Comparison of ENCODE assay signal across 13 cellular contexts in genomic region chr11:45082744-45083543, GRCh38.
DNase-seq lines count a peak whose midpoint lies in the region; ATAC-seq and TF ChIP-seq lines count a peak whose summit lies in the region.
"Had no signal": no experiment of that assay in that cellular context is flagged by ENCODE, and none has a peak within 500 bp of the region (broad histone marks: within the 10 kb centered on the region; RNA-seq: fewer than 3 reads in every experiment).

No MANE protein-coding gene starts in this region.

- H3K4me1 ChIP-seq in GM23338 (ENCODE audit: insufficient read depth): peaks cover 52% of the 10 kb centered on the region
- H3K4me1 ChIP-seq in Peyer's patch: peaks cover 0 to 33% (median 13%) of the 10 kb centered on the region in 4 donors

- H3K9me3 ChIP-seq in Peyer's patch: no peaks in the 10 kb centered on the region
- H3K9me3 ChIP-seq: thyroid gland had no signal

- H3K4me1 Mint-ChIP-seq in GM23338: peaks cover 69% of the 10 kb centered on the region

- TF ChIP-seq CTCF in GM23338 (conservative IDR thresholded peaks at IDR 0.05; ENCODE audit: low read depth in 2 of 2): no peak
- TF ChIP-seq CTCF in Peyer's patch (IDR thresholded peaks at IDR 0.05): no peak

- no peaks in the 10 kb centered on the region for H3K27me3 ChIP-seq in GM23338 (ENCODE audit: insufficient read depth)
- no peaks in the 10 kb centered on the region for H3K27me3 ChIP-seq in Peyer's patch
- H3K27me3 ChIP-seq: thyroid gland had no signal

- H3K79me2 ChIP-seq in GM23338 (replicated peaks; ENCODE audit: insufficient read depth): no peaks in the 10 kb centered on the region

- H3F3A ChIP-seq in GM23338 (replicated peaks; ENCODE audit: low read depth): peaks cover 12% of the 10 kb centered on the region

- ATAC-seq in GM23338 (peak; percentile 52), GM19463 (IDR thresholded peaks at IDR 0.05; ENCODE audit: unreplicated experiment) (no peak)
- ATAC-seq: activated CD8-positive, alpha-beta T cell treated with anti-CD3 and anti-CD28 coated beads, Interleukin-2, amount 10 ng/mL, durations not matched to agents 7 days and 5 days had no signal

- H3K4me3 ChIP-seq in GM23338 (no peak overlapping the region), Peyer's patch (no peak overlapping the region)
- H3K4me3 ChIP-seq: GM23248, SK-N-MC, thyroid gland had no signal

- H3K27ac ChIP-seq in GM23338 (ENCODE audit: low read depth) (peak overlapping the region; percentile 68), Peyer's patch (peak overlapping the region in 1 of 4 donors; percentile 69)
- H3K27ac ChIP-seq: GM23248, SK-N-MC, thyroid gland had no signal

- peak overlapping the region; percentile 8; the same call in 1 of the 3 replicates for H3K4me3 Mint-ChIP-seq in GM23338
- H3K4me3 Mint-ChIP-seq: activated CD8-positive, alpha-beta T cell treated with anti-CD3 and anti-CD28 coated beads, Interleukin-2, amount 10 ng/mL, durations not matched to agents 7 days and 5 days had no signal

- H4K20me1 ChIP-seq in GM23338 (replicated peaks; ENCODE audit: insufficient read depth): no peaks in the 10 kb centered on the region

- H2AFZ ChIP-seq in GM23338: no peak overlapping the region
- H2AFZ ChIP-seq: GM23248 had no signal

- DNase-seq in AML-193 (lab: John Stamatoyannopoulos, UW): peak; percentile 43 to 49
- DNase-seq in GM23338 (ENCODE audit: low spot score): peak; percentile 64
- DNase-seq in Peyer's patch: peak in 2 of 3 donors; percentile 66 to 69
- peak; percentile 57 for DNase-seq in iPS-NIHi7 (ENCODE audit: extremely low spot score)
- no peak for DNase-seq in islet precursor cell
- no peak for DNase-seq in hepatic stellate cell (ENCODE audit: low spot score)
- DNase-seq in HCEC 1CT: no peak
- DNase-seq: activated CD8-positive, alpha-beta T cell treated with anti-CD3 and anti-CD28 coated beads, Interleukin-2, amount 10 ng/mL, durations not matched to agents 7 days and 5 days; GM23248; mesenchymal stem cell; thyroid gland had no signal

- peaks cover 16% of the 10 kb centered on the region for H3K27me3 Mint-ChIP-seq in GM23338 (ENCODE audit: insufficient read depth, low read depth, poor library complexity)

- peak overlapping the region; percentile 25; the same call in 1 of the 2 replicates for H3K27ac Mint-ChIP-seq in GM23338
- H3K27ac Mint-ChIP-seq: activated CD8-positive, alpha-beta T cell treated with anti-CD3 and anti-CD28 coated beads, Interleukin-2, amount 10 ng/mL, durations not matched to agents 7 days and 5 days had no signal

- H3K4me2 ChIP-seq in GM23338: peak overlapping the region; percentile 37

- 0 out of 3 replicates have a peak, but pooled peaks cover 7% of the 10 kb centered on the region for H3K9me3 Mint-ChIP-seq in GM23338

- H3K36me3 Mint-ChIP-seq in GM23338 (ENCODE audit: low read depth): no peaks in the 10 kb centered on the region

- 0 out of 2 replicates have a peak, but pooled peaks cover 4% of the 10 kb centered on the region for H3K9me2 ChIP-seq in GM23338 (ENCODE audit: insufficient read depth)

- H3K36me3 ChIP-seq in GM23338 (ENCODE audit: insufficient read depth) (no peaks in the 10 kb centered on the region), Peyer's patch (no peaks in the 10 kb centered on the region)
- H3K36me3 ChIP-seq: thyroid gland had no signal

- no peak for TF ChIP-seq POLR2A in Peyer's patch (IDR thresholded peaks at IDR 0.05)

TF ChIP-seq in GM23338, 12 proteins besides CTCF, POLR2A, EP300 and RAD21:
- TF ChIP-seq ZNF462 (CRISPR knock-in tag; IDR thresholded peaks at IDR 0.05) (0 out of 2 replicates have a peak, but pooled peaks have one; percentile 22), EZH2phosphoT487 (IDR thresholded peaks at IDR 0.05; ENCODE audit: unreplicated experiment) (no peak)

Comparison
In these comparisons a context has a peak if more than half of its experiments do, and no peak if none do; other contexts are left out.
1. DNase-seq: peak in AML-193 (2 of 2), GM23338 (single experiment), Peyer's patch (2 of 3) and iPS-NIHi7 (single experiment); none in islet precursor cell (single experiment), hepatic stellate cell (single experiment) and HCEC 1CT (single experiment).